9 cellular contexts compared by ENCODE assay signal in genomic region chr15:28935316-28935715, GRCh38. TPM values are rescaled to one million over a fixed set of nuclear protein-coding genes. Genes with fewer than 3 reads are reported as not detected.
DNase-seq lines count a peak whose midpoint lies in the region; ATAC-seq and TF ChIP-seq lines count a peak whose summit lies in the region.
"Had no signal": no experiment of that assay in that cellular context is flagged by ENCODE, and none has a peak within 500 bp of the region (broad histone marks: within the 10 kb centered on the region; RNA-seq: fewer than 3 reads in every experiment).

No MANE protein-coding gene starts in this region.

- DNase-seq in CD4-positive, alpha-beta T cell: peak in 9 of 10 experiments; percentile 23 to 60 (median 41)
- peak; percentile 75 for DNase-seq in activated CD8-positive, alpha-beta memory T cell treated with anti-CD3 and anti-CD28 coated beads, Interleukin-2, amount 50 U/mL, for 48 hours
- DNase-seq in left kidney (ENCODE audit: low read depth, low spot score) (peak; percentile 49), testis (no peak), NCI-H345 treated with DMSO at 0.1 percent for 48 hours (lab: John Stamatoyannopoulos, UW; ENCODE audit: unreplicated experiment) (no peak), ovary (no peak)
- DNase-seq: PC-9 had no signal

- H3K36me3 Mint-ChIP-seq in CD4-positive, alpha-beta T cell (ENCODE audit: low read depth): peaks cover 32% of the 10 kb centered on the region

- H3K27ac Mint-ChIP-seq in CD4-positive, alpha-beta T cell: peak overlapping the region; percentile 93

- intact Hi-C loops in CD4-positive, alpha-beta T cell (cut with DNase I, micrococcal nuclease): loop anchor here (2.0 to 5.0 kb wide), 3 partner anchors 39 to 48 kb away; partner anchors contain the start of gene APBA2 (in 1 of the 2)
- intact Hi-C loops in testis (cut with DNase I; ENCODE audit: low total_unique reads): no loop called here
- intact Hi-C loops in ovary (cut with DNase I): loop anchor here in 1 of 4 donors (10.0 kb wide), 1 partner anchor 59 kb away; no protein-coding TSS in a partner anchor

- H3K4me3 Mint-ChIP-seq in CD4-positive, alpha-beta T cell: peak overlapping the region; percentile 63

- no peak overlapping the region for H3K4me3 ChIP-seq in testis
- H3K4me3 ChIP-seq in ovary: no peak overlapping the region
- H3K4me3 ChIP-seq: PC-9 had no signal

- CTCF ChIA-PET in CD4-positive, alpha-beta T cell (lab: Charles Lee): interaction anchor here (1.4 to 1.7 kb wide), 2 partner anchors 13 to 40 kb away, joined by 3 to 6 read pairs; no protein-coding TSS in a partner anchor

- H3K27me3 ChIP-seq in CD4-positive, alpha-beta T cell (ENCODE audit: control insufficient read depth, insufficient read depth, low read length): no peaks in the 10 kb centered on the region
- H3K27me3 ChIP-seq in testis: no peaks in the 10 kb centered on the region
- H3K27me3 ChIP-seq in ovary: no peaks in the 10 kb centered on the region

- peaks cover 75% of the 10 kb centered on the region for H3K4me1 Mint-ChIP-seq in CD4-positive, alpha-beta T cell (ENCODE audit: low read depth)

- POLR2A ChIA-PET in CD4-positive, alpha-beta T cell (lab: Charles Lee): interaction anchor here (1.0 kb wide), 1 partner anchor 39 kb away, joined by 4 read pairs; no protein-coding TSS in a partner anchor

- TF ChIP-seq POLR2A in testis (IDR thresholded peaks at IDR 0.05) (no peak), ovary (IDR thresholded peaks at IDR 0.05) (no peak)

- no peaks in the 10 kb centered on the region for H3K9me3 ChIP-seq in CD4-positive, alpha-beta T cell (ENCODE audit: control insufficient read depth, low read length)
- H3K9me3 ChIP-seq in KOPT-K1 (ENCODE audit: insufficient read depth, low read length, poor library complexity, severe bottlenecking) (no peaks in the 10 kb centered on the region), testis (no peaks in the 10 kb centered on the region), ovary (no peaks in the 10 kb centered on the region)

- H3K27ac ChIP-seq in CD4-positive, alpha-beta T cell (ENCODE audit: low read depth, low read length): no peak overlapping the region
- H3K27ac ChIP-seq in KOPT-K1 (ENCODE audit: low read depth, low read length, poor library complexity, severe bottlenecking): peak overlapping the region; percentile 81
- no peak overlapping the region for H3K27ac ChIP-seq in testis
- H3K27ac ChIP-seq in ovary: no peak overlapping the region
- H3K27ac ChIP-seq: PC-9 had no signal

- ATAC-seq in CD4-positive, alpha-beta T cell (ENCODE audit: poor library complexity): peak; percentile 32
- ATAC-seq in GM19397 (IDR thresholded peaks at IDR 0.05; ENCODE audit: unreplicated experiment): no peak

- no peaks in the 10 kb centered on the region for H3K9me3 Mint-ChIP-seq in CD4-positive, alpha-beta T cell

- peaks cover 5% of the 10 kb centered on the region for H3K4me1 ChIP-seq in testis
- peaks cover 4% of the 10 kb centered on the region for H3K4me1 ChIP-seq in ovary (ENCODE audit: insufficient read depth)

- peak; percentile 58 for TF ChIP-seq CTCF in CD4-positive, alpha-beta T cell (IDR thresholded peaks at IDR 0.05)
- TF ChIP-seq CTCF in testis (IDR thresholded peaks at IDR 0.05) (no peak), ovary (IDR thresholded peaks at IDR 0.05) (no peak)

- 44 to 62% methylated on average over 5 to 6 of the region's 6 CpGs for WGBS in testis, 2 donors
- WGBS in ovary, 3 donors: 39 to 44% (median 41%) methylated on average over 6 of the region's 6 CpGs

- H3K36me3 ChIP-seq in KOPT-K1 (ENCODE audit: insufficient read depth, low read length) (no peaks in the 10 kb centered on the region), testis (ENCODE audit: low read depth, missing control alignments) (no peaks in the 10 kb centered on the region), ovary (no peaks in the 10 kb centered on the region)

- no peak for TF ChIP-seq EP300 in ovary (IDR thresholded peaks at IDR 0.05)

- no peaks in the 10 kb centered on the region for H3K27me3 Mint-ChIP-seq in CD4-positive, alpha-beta T cell

RNA-seq across cellular contexts. Expression of gene APBA2, which starts 49.5 kb away (rescaled TPM):
- 100 to 1,000 TPM; 123 to 126 TPM for total RNA-seq in CD4-positive, alpha-beta T cell
- total RNA-seq in testis (10 to 100 TPM; 29.5 to 37.7 TPM), ovary (1 to 10 TPM in 5 of 7 donors, under 1 TPM in 2; 0.53 to 3.1 (median 1.1) TPM)
- polyA plus RNA-seq in testis (ENCODE audit: insufficient read depth, low read depth, low replicate concordance) (18.5 TPM), ovary (1 to 10 TPM; 1.4 to 1.9 TPM)
- total RNA-seq: PC-9 had no signal

Comparison
In these comparisons a context has a peak if more than half of its experiments do, and no peak if none do; other contexts are left out.
1. DNase-seq: peak in CD4-positive, alpha-beta T cell (9 of 10), activated CD8-positive, alpha-beta memory T cell treated with anti-CD3 and anti-CD28 coated beads, Interleukin-2, amount 50 U/mL, for 48 hours (single experiment) and left kidney (single experiment); none in testis (single experiment), NCI-H345 treated with DMSO at 0.1 percent for 48 hours (single experiment) and ovary (0 of 5).
2. RNA of gene APBA2, which starts 49.5 kb away (total RNA-seq): 123 to 126 TPM in CD4-positive, alpha-beta T cell and 29.5 to 37.7 TPM in testis; 0.53 to 3.1 TPM in ovary; every median in the first group is over 4 times any median in the second.